ENCODE assay signal across 15 cellular contexts in the genomic region with DNA sequence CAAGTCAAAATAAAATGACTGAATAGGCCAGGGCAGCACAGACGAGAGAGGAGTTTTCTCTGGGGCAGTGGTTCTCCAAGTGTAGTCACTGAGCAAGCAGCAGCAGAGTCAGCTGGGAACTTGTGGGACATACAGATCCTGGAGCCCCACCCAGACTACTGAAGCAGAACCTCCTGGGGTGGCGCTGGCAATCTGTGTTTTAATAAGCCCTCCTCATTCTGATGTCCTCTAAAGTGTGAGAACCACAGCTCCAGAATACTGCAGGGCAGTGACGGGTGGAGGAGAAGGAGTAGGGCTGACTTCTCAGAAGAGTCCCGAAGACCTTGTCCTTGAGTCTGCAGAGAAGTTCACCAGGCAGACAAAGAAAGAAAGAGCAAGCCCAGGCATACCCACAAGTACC.
A peak's percentile ranks its signal among the peaks of the same experiment; 100 is the strongest.
DNase-seq lines count a peak whose midpoint lies in the region; ATAC-seq and TF ChIP-seq lines count a peak whose summit lies in the region.
"Had no signal": no experiment of that assay in that cellular context is flagged by ENCODE, and none has a peak within 500 bp of the region (broad histone marks: within the 10 kb centered on the region; RNA-seq: fewer than 3 reads in every experiment).

No MANE protein-coding gene starts in this region.

- H3K4me3 ChIP-seq in Loucy (ENCODE audit: low read length, poor library complexity, severe bottlenecking) (no peak overlapping the region), esophagus squamous epithelium (no peak overlapping the region), upper lobe of right lung (no peak overlapping the region)
- H3K4me3 ChIP-seq: K562 had no signal

- H3K4me1 Mint-ChIP-seq in nephron progenitor cell = peaks cover 51% of the 10 kb centered on the region
- peaks cover 3% of the 10 kb centered on the region for H3K4me1 Mint-ChIP-seq in activated T-helper 2 cell treated with anti-CD3 and anti-CD28 coated beads, Interferon-gamma antibody, Interleukin-2, Interleukin-4, amounts not matched to agents 10 μg/mL and 5 μg/mL and 100 μg/mL, durations not matched to agents 14 hours and 24 hours and 36 hours (ENCODE audit: low read depth)

- peak overlapping the region; percentile 50 to 87 (median 84) for H3K27ac ChIP-seq in esophagus squamous epithelium
- H3K27ac ChIP-seq in upper lobe of right lung = no peak overlapping the region

- TF ChIP-seq CTCF in Loucy (conservative IDR thresholded peaks at IDR 0.05; ENCODE audit: low read length) = no peak
- no peak for TF ChIP-seq CTCF in esophagus squamous epithelium (IDR thresholded peaks at IDR 0.05)
- TF ChIP-seq CTCF in nephron progenitor cell (IDR thresholded peaks at IDR 0.05) = no peak
- TF ChIP-seq CTCF in upper lobe of right lung (IDR thresholded peaks at IDR 0.05) = no peak

- peaks cover 46% of the 10 kb centered on the region for H3K4me1 ChIP-seq in Loucy (ENCODE audit: insufficient read depth, low read length, poor library complexity, severe bottlenecking)
- H3K4me1 ChIP-seq in esophagus squamous epithelium = peaks cover 3 to 53% (median 27%) of the 10 kb centered on the region in 3 donors
- no peaks in the 10 kb centered on the region for H3K4me1 ChIP-seq in upper lobe of right lung

- H4K20me1 ChIP-seq in Loucy (ENCODE audit: insufficient read depth, low read length, poor library complexity, severe bottlenecking) = no peaks in the 10 kb centered on the region

- TF ChIP-seq POLR2A in esophagus squamous epithelium (IDR thresholded peaks at IDR 0.05) = no peak

- H3K4me3 Mint-ChIP-seq in nephron progenitor cell = peak overlapping the region; percentile 19
- no peak overlapping the region for H3K4me3 Mint-ChIP-seq in activated T-helper 2 cell treated with anti-CD3 and anti-CD28 coated beads, Interferon-gamma antibody, Interleukin-2, Interleukin-4, amounts not matched to agents 10 μg/mL and 5 μg/mL and 100 μg/mL, durations not matched to agents 14 hours and 24 hours and 36 hours (ENCODE audit: low read depth)
- H3K4me3 Mint-ChIP-seq: B cell; CD4-positive, alpha-beta T cell had no signal

- H3K9me3 ChIP-seq in Loucy (ENCODE audit: insufficient read depth, low read depth, low read length) = no peaks in the 10 kb centered on the region
- no peaks in the 10 kb centered on the region for H3K9me3 ChIP-seq in esophagus squamous epithelium
- H3K9me3 ChIP-seq in upper lobe of right lung = no peaks in the 10 kb centered on the region

- intact Hi-C loops in esophagus squamous epithelium (cut with DNase I) = no loop called here
- intact Hi-C loops in upper lobe of right lung (cut with DNase I) = no loop called here
- intact Hi-C loops in activated T-helper 2 cell treated with anti-CD3 and anti-CD28 coated beads, Interferon-gamma antibody, Interleukin-2, Interleukin-4, amounts not matched to agents 10 μg/mL and 5 μg/mL and 100 μg/mL, durations not matched to agents 14 hours and 24 hours and 36 hours (cut with micrococcal nuclease) = no loop called here

- WGBS in esophagus squamous epithelium, 2 donors = 64 to 77% methylated on average over 2 to 4 of the region's 4 CpGs

- no peaks in the 10 kb centered on the region for H3K36me3 ChIP-seq in Loucy (ENCODE audit: insufficient read depth, low read length)
- no peaks in the 10 kb centered on the region for H3K36me3 ChIP-seq in esophagus squamous epithelium
- no peaks in the 10 kb centered on the region for H3K36me3 ChIP-seq in upper lobe of right lung

- ATAC-seq in upper lobe of right lung = no peak
- ATAC-seq in HG03521 (IDR thresholded peaks at IDR 0.05; ENCODE audit: unreplicated experiment) = no peak
- ATAC-seq: K562 had no signal

- H3K4me2 ChIP-seq in Loucy (ENCODE audit: low read depth, low read length, poor library complexity, severe bottlenecking) = no peak overlapping the region

- DNase-seq in esophagus squamous epithelium (lab: John Stamatoyannopoulos, UW) = no peak
- no peak for DNase-seq in nephron progenitor cell
- DNase-seq in upper lobe of right lung = peak; percentile 28
- DNase-seq in midbrain (lab: John Stamatoyannopoulos, UW) = no peak
- no peak for DNase-seq in activated T-helper 2 cell treated with anti-CD3 and anti-CD28 coated beads, Interferon-gamma antibody, Interleukin-2, Interleukin-4, amounts not matched to agents 10 μg/mL and 5 μg/mL and 100 μg/mL, durations not matched to agents 14 hours and 24 hours and 36 hours (ENCODE audit: low spot score)
- DNase-seq: CD4-positive, alpha-beta T cell; DMS79 treated with DMSO at 0.1 percent for 48 hours; GOT3; NCI-H1092; NCI-H2107; Right ventricle myocardium superior had no signal

- H3K27me3 ChIP-seq in Loucy (ENCODE audit: insufficient read depth, low read length, poor library complexity, severe bottlenecking) (no peaks in the 10 kb centered on the region), esophagus squamous epithelium (no peaks in the 10 kb centered on the region), upper lobe of right lung (no peaks in the 10 kb centered on the region)

- no peak overlapping the region for H3K27ac Mint-ChIP-seq in nephron progenitor cell
- no peak overlapping the region for H3K27ac Mint-ChIP-seq in activated T-helper 2 cell treated with anti-CD3 and anti-CD28 coated beads, Interferon-gamma antibody, Interleukin-2, Interleukin-4, amounts not matched to agents 10 μg/mL and 5 μg/mL and 100 μg/mL, durations not matched to agents 14 hours and 24 hours and 36 hours
- H3K27ac Mint-ChIP-seq: B cell; CD4-positive, alpha-beta T cell had no signal

- no peaks in the 10 kb centered on the region; the same call in 1 of the 2 replicates for H3F3A ChIP-seq in Loucy (ENCODE audit: low read depth)

- H3K9me2 ChIP-seq in Loucy (replicated peaks; ENCODE audit: low read depth, low read length) = no peaks in the 10 kb centered on the region

- H3K36me3 Mint-ChIP-seq in nephron progenitor cell (ENCODE audit: low read depth) = peaks cover 8% of the 10 kb centered on the region
- no peaks in the 10 kb centered on the region for H3K36me3 Mint-ChIP-seq in activated T-helper 2 cell treated with anti-CD3 and anti-CD28 coated beads, Interferon-gamma antibody, Interleukin-2, Interleukin-4, amounts not matched to agents 10 μg/mL and 5 μg/mL and 100 μg/mL, durations not matched to agents 14 hours and 24 hours and 36 hours (ENCODE audit: low read depth)

- H3K9ac ChIP-seq in Loucy (ENCODE audit: low read depth, low read length, poor library complexity, severe bottlenecking) = peak overlapping the region; percentile 2

- peaks cover 28% of the 10 kb centered on the region for H3K27me3 Mint-ChIP-seq in nephron progenitor cell (ENCODE audit: low read depth, poor library complexity)
- H3K27me3 Mint-ChIP-seq in activated T-helper 2 cell treated with anti-CD3 and anti-CD28 coated beads, Interferon-gamma antibody, Interleukin-2, Interleukin-4, amounts not matched to agents 10 μg/mL and 5 μg/mL and 100 μg/mL, durations not matched to agents 14 hours and 24 hours and 36 hours (ENCODE audit: low read depth) = peaks cover 1% of the 10 kb centered on the region
- H3K27me3 Mint-ChIP-seq: B cell; CD4-positive, alpha-beta T cell had no signal

- H3K9me3 Mint-ChIP-seq in nephron progenitor cell = peaks cover 12% of the 10 kb centered on the region
- H3K9me3 Mint-ChIP-seq in activated T-helper 2 cell treated with anti-CD3 and anti-CD28 coated beads, Interferon-gamma antibody, Interleukin-2, Interleukin-4, amounts not matched to agents 10 μg/mL and 5 μg/mL and 100 μg/mL, durations not matched to agents 14 hours and 24 hours and 36 hours = no peaks in the 10 kb centered on the region
- H3K9me3 Mint-ChIP-seq: CD4-positive, alpha-beta T cell had no signal

- no peaks in the 10 kb centered on the region for H3K79me2 ChIP-seq in Loucy (ENCODE audit: insufficient read depth, low read length)

- H2AFZ ChIP-seq in Loucy (ENCODE audit: low read length) = no peak overlapping the region
